In genomic region chr4:40283968-40284367, GRCh38 we compare ENCODE assay signal across 9 cellular contexts. TPM values are rescaled to one million over a fixed set of nuclear protein-coding genes. Genes with fewer than 3 reads are reported as not detected.
DNase-seq lines count a peak whose midpoint lies in the region; ATAC-seq and TF ChIP-seq lines count a peak whose summit lies in the region.
"Had no signal": no experiment of that assay in that cellular context is flagged by ENCODE, and none has a peak within 500 bp of the region (broad histone marks: within the 10 kb centered on the region; RNA-seq: fewer than 3 reads in every experiment).

No MANE protein-coding gene starts in this region.

- no peak for TF ChIP-seq CTCF in endodermal cell (conservative IDR thresholded peaks at IDR 0.05)

- H3K4me1 ChIP-seq in SJSA1 (replicated peaks) (peaks cover 7% of the 10 kb centered on the region), endodermal cell (ENCODE audit: control insufficient read depth, insufficient read depth, low read length) (no peaks in the 10 kb centered on the region)
- H3K4me1 ChIP-seq: left lung had no signal

- no peaks in the 10 kb centered on the region for H3K36me3 ChIP-seq in SJSA1
- H3K36me3 ChIP-seq in endodermal cell (ENCODE audit: control insufficient read depth, insufficient read depth, low read length), result no peaks in the 10 kb centered on the region
- H3K36me3 ChIP-seq: left lung had no signal

- in situ Hi-C loops in Caki2 (cut with HindIII; ENCODE audit: low pct_unique_long_range_greater_than_20kb, low sequenced_read_pairs), result no loop called here

- ATAC-seq in HG02938 (IDR thresholded peaks at IDR 0.05; ENCODE audit: unreplicated experiment) (no peak), GM18520 (IDR thresholded peaks at IDR 0.05; ENCODE audit: unreplicated experiment) (no peak)
- ATAC-seq: left lung had no signal

- WGBS in endodermal cell (ENCODE audit: insufficient coverage in 1 of 2, insufficient read length in 1 of 2), 2 experiments, result 91 to 92% methylated on average over 10 of the region's 10 CpGs

- no peaks in the 10 kb centered on the region for H3K27me3 Mint-ChIP-seq in activated naive CD4-positive, alpha-beta T cell treated with anti-CD3 and anti-CD28 coated beads for 36 hours (ENCODE audit: low read depth)
- H3K27me3 Mint-ChIP-seq in endodermal cell (ENCODE audit: insufficient read depth), result peaks cover 5% of the 10 kb centered on the region

- intact Hi-C loops in activated naive CD4-positive, alpha-beta T cell treated with anti-CD3 and anti-CD28 coated beads for 36 hours (cut with micrococcal nuclease), result loop anchor here (1.0 kb wide), 9 partner anchors 17 to 84 kb away; no protein-coding TSS in a partner anchor

- H3K27me3 ChIP-seq in SJSA1 (replicated peaks) (no peaks in the 10 kb centered on the region), endodermal cell (ENCODE audit: control insufficient read depth, insufficient read depth, low read length, poor library complexity, severe bottlenecking) (no peaks in the 10 kb centered on the region)
- H3K27me3 ChIP-seq: left lung had no signal

- CTCF ChIA-PET in activated naive CD4-positive, alpha-beta T cell treated with anti-CD3 and anti-CD28 coated beads for 36 hours (lab: Charles Lee), result interaction anchor here (0.5 to 2.7 kb wide), 19 partner anchors 9 to 88 kb away, joined by 3 to 18 read pairs (median 4); no protein-coding TSS in a partner anchor

- H3K27ac Mint-ChIP-seq in activated naive CD4-positive, alpha-beta T cell treated with anti-CD3 and anti-CD28 coated beads for 36 hours, result peak overlapping the region; percentile 94
- no peak overlapping the region for H3K27ac Mint-ChIP-seq in endodermal cell

- H3K4me3 ChIP-seq in SJSA1 (no peak overlapping the region), endodermal cell (ENCODE audit: low read length) (no peak overlapping the region)
- H3K4me3 ChIP-seq: left lung had no signal

- no peak overlapping the region for H3K9ac ChIP-seq in endodermal cell (ENCODE audit: extremely low read depth, low read length, poor library complexity, severe bottlenecking)

- peak overlapping the region; percentile 19 for H3K4me3 Mint-ChIP-seq in activated naive CD4-positive, alpha-beta T cell treated with anti-CD3 and anti-CD28 coated beads for 36 hours
- no peak overlapping the region for H3K4me3 Mint-ChIP-seq in endodermal cell

- H3K9me3 Mint-ChIP-seq in activated naive CD4-positive, alpha-beta T cell treated with anti-CD3 and anti-CD28 coated beads for 36 hours, result peaks cover 10% of the 10 kb centered on the region
- H3K9me3 Mint-ChIP-seq in endodermal cell, result no peaks in the 10 kb centered on the region

- H3K27ac ChIP-seq in SJSA1 (peak overlapping the region; percentile 28; the same call in 1 of the 2 replicates), endodermal cell (ENCODE audit: low read depth, low read length) (no peak overlapping the region)
- H3K27ac ChIP-seq: left lung had no signal

- H3K36me3 Mint-ChIP-seq in activated naive CD4-positive, alpha-beta T cell treated with anti-CD3 and anti-CD28 coated beads for 36 hours (ENCODE audit: low read depth), result peaks cover 11% of the 10 kb centered on the region
- H3K36me3 Mint-ChIP-seq in endodermal cell (ENCODE audit: low read depth), result no peaks in the 10 kb centered on the region

- H3K4me1 Mint-ChIP-seq in activated naive CD4-positive, alpha-beta T cell treated with anti-CD3 and anti-CD28 coated beads for 36 hours (ENCODE audit: low read depth), result peaks cover 70% of the 10 kb centered on the region
- peaks cover 7% of the 10 kb centered on the region for H3K4me1 Mint-ChIP-seq in endodermal cell

- H3K9me3 ChIP-seq in SJSA1 (replicated peaks) (no peaks in the 10 kb centered on the region), endodermal cell (ENCODE audit: control insufficient read depth, low read length) (no peaks in the 10 kb centered on the region)
- H3K9me3 ChIP-seq: left lung had no signal

- DNase-seq in Caki2 (ENCODE audit: low read depth) (peak; percentile 90), SJSA1 (ENCODE audit: low read depth in 1 of 2, low spot score in 2 of 2) (peak; percentile 38 to 67), endodermal cell (no peak), NCI-H510A (lab: John Stamatoyannopoulos, UW) (no peak)
- peak; percentile 94 for DNase-seq in activated naive CD4-positive, alpha-beta T cell treated with anti-CD3 and anti-CD28 coated beads for 36 hours
- DNase-seq in stimulated activated CD4-positive, alpha-beta T cell treated with anti-CD3 and anti-CD28 coated beads, Interleukin-15, amount 100 ng/mL, for 1 hour (ENCODE audit: low read depth in 1 of 2, low spot score in 1 of 2), result peak; percentile 49 to 64
- DNase-seq: left lung had no signal

RNA-seq across cellular contexts. Expression of gene CHRNA9, which starts 51.2 kb away (rescaled TPM):
- total RNA-seq in Caki2 (2014; rRNA removed; shearing (Covaris generic); ENCODE audit: low replicate concordance), result not detected in 2 replicates
- total RNA-seq in SJSA1 (2014; rRNA removed; shearing (Covaris generic)), result not detected in 2 replicates
- total RNA-seq in activated naive CD4-positive, alpha-beta T cell treated with anti-CD3 and anti-CD28 coated beads for 36 hours, result not detected
- under 1 TPM in 1 of 2 donors, not detected in 1; 0.90 TPM for total RNA-seq in endodermal cell
- 0.96 TPM for polyA plus RNA-seq in endodermal cell (2013, experiment 1 of 2)
- polyA plus RNA-seq in endodermal cell (2013, experiment 2 of 2), result 0.87 TPM
- total RNA-seq: left lung had no signal

Comparison
In these comparisons a context has a peak if more than half of its experiments do, and no peak if none do; other contexts are left out.
1. DNase-seq: peak in Caki2 (single experiment), SJSA1 (2 of 2), activated naive CD4-positive, alpha-beta T cell treated with anti-CD3 and anti-CD28 coated beads for 36 hours (single experiment) and stimulated activated CD4-positive, alpha-beta T cell treated with anti-CD3 and anti-CD28 coated beads, Interleukin-15, amount 100 ng/mL, for 1 hour (2 of 2); none in endodermal cell (single experiment) and NCI-H510A (single experiment).